ENCODE assay signal across 2 cellular contexts in genomic region chr9:107830479-107830878, GRCh38.
TF ChIP-seq lines count a peak whose summit lies in the region.

No MANE protein-coding gene starts in this region.

TF ChIP-seq in liver, 16 proteins besides CTCF, POLR2A, EP300 and RAD21 (continued from another document):
- TF ChIP-seq, protein P1, sequence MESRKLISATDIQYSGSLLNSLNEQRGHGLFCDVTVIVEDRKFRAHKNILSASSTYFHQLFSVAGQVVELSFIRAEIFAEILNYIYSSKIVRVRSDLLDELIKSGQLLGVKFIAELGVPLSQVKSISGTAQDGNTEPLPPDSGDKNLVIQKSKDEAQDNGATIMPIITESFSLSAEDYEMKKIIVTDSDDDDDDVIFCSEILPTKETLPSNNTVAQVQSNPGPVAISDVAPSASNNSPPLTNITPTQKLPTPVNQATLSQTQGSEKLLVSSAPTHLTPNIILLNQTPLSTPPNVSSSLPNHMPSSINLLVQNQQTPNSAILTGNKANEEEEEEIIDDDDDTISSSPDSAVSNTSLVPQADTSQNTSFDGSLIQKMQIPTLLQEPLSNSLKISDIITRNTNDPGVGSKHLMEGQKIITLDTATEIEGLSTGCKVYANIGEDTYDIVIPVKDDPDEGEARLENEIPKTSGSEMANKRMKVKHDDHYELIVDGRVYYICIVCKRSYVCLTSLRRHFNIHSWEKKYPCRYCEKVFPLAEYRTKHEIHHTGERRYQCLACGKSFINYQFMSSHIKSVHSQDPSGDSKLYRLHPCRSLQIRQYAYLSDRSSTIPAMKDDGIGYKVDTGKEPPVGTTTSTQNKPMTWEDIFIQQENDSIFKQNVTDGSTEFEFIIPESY (IDR thresholded peaks at IDR 0.05) = peak; percentile 44
- TF ChIP-seq HNF4A (conservative IDR thresholded peaks at IDR 0.05) (peak; percentile 57 to 75), REST (IDR thresholded peaks at IDR 0.05) (peak; percentile 14), EGR1 (IDR thresholded peaks at IDR 0.05; ENCODE audit: low read depth in 2 of 2) (peak in 1 of 2 donors; percentile 23), RXRA (IDR thresholded peaks at IDR 0.05) (peak in 1 of 2 donors; percentile 63), MAX (IDR thresholded peaks at IDR 0.05) (peak; percentile 25), HNF4G (IDR thresholded peaks at IDR 0.05) (no peak), GABPA (IDR thresholded peaks at IDR 0.05 in 1 of 2, conservative IDR thresholded peaks at IDR 0.05 in 1 of 2) (no peak)
TF ChIP-seq in liver: peak in this region for 11.

TF ChIP-seq in HepG2, 621 proteins besides CTCF, POLR2A, EP300 and RAD21 (continued from another document):
- TF ChIP-seq THAP9 (CRISPR knock-in tag; IDR thresholded peaks at IDR 0.05; ENCODE audit: borderline replicate concordance) (no peak), ZNF17 (CRISPR knock-in tag; IDR thresholded peaks at IDR 0.05) (no peak), ZNF550 (CRISPR knock-in tag; IDR thresholded peaks at IDR 0.05; ENCODE audit: borderline replicate concordance) (no peak), HMGA1 (CRISPR knock-in tag; conservative IDR thresholded peaks at IDR 0.05) (no peak)
- TF ChIP-seq, protein P2, sequence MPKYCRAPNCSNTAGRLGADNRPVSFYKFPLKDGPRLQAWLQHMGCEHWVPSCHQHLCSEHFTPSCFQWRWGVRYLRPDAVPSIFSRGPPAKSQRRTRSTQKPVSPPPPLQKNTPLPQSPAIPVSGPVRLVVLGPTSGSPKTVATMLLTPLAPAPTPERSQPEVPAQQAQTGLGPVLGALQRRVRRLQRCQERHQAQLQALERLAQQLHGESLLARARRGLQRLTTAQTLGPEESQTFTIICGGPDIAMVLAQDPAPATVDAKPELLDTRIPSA (CRISPR knock-in tag; IDR thresholded peaks at IDR 0.05; ENCODE audit: borderline replicate concordance) = no peak
